8 cellular contexts compared by ENCODE assay signal in genomic region chr11:76783294-76783900, GRCh38. TPM values are rescaled to one million over a fixed set of nuclear protein-coding genes. Genes with fewer than 3 reads are reported as not detected.
DNase-seq lines count a peak whose midpoint lies in the region; ATAC-seq and TF ChIP-seq lines count a peak whose summit lies in the region.

A gene with protein sequence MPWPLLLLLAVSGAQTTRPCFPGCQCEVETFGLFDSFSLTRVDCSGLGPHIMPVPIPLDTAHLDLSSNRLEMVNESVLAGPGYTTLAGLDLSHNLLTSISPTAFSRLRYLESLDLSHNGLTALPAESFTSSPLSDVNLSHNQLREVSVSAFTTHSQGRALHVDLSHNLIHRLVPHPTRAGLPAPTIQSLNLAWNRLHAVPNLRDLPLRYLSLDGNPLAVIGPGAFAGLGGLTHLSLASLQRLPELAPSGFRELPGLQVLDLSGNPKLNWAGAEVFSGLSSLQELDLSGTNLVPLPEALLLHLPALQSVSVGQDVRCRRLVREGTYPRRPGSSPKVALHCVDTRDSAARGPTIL (plus strand): TSS chr11:76783356. CDS start chr11:76795617, 12,261 bp downstream.

- no peaks in the 10 kb centered on the region for H4K20me1 ChIP-seq in OCI-LY3 (ENCODE audit: insufficient read depth, low read length)

- peaks cover 9% of the 10 kb centered on the region for H3K36me3 Mint-ChIP-seq in mesothelial cell of epicardium

- H3K4me3 Mint-ChIP-seq in mesothelial cell of epicardium: peak within 1 kb of the TSS; percentile 86

- H3K27me3 Mint-ChIP-seq in mesothelial cell of epicardium (ENCODE audit: low read depth): no peaks in the 10 kb centered on the region

- peak within 1 kb of the TSS; percentile 91 for H3K4me2 ChIP-seq in OCI-LY3 (ENCODE audit: low read length)

- H3K9me3 ChIP-seq in OCI-LY3 (ENCODE audit: insufficient read depth, low read length): no peaks in the 10 kb centered on the region
- no peaks in the 10 kb centered on the region for H3K9me3 ChIP-seq in upper lobe of right lung

- peak within 1 kb of the TSS; percentile 99 for H3K27ac Mint-ChIP-seq in mesothelial cell of epicardium

- H3K27ac ChIP-seq in OCI-LY3 (ENCODE audit: low read length) (peak within 1 kb of the TSS; percentile 20; the same call in 1 of the 2 replicates), coronary artery (peak within 1 kb of the TSS; percentile 92 to 98), upper lobe of right lung (peak within 1 kb of the TSS; percentile 89)

- H3K79me2 ChIP-seq in OCI-LY3 (ENCODE audit: low read length): peaks cover 24% of the 10 kb centered on the region

- H3K36me3 ChIP-seq in OCI-LY3 (replicated peaks; ENCODE audit: low read depth, low read length) (no peaks in the 10 kb centered on the region), upper lobe of right lung (no peaks in the 10 kb centered on the region)

- peak within 1 kb of the TSS; percentile 96 for H2AFZ ChIP-seq in OCI-LY3 (ENCODE audit: low read depth, low read length)

- peak; percentile 42 for ATAC-seq in upper lobe of right lung
- ATAC-seq in HG03460 (IDR thresholded peaks at IDR 0.05; ENCODE audit: unreplicated experiment): no peak

- no peaks in the 10 kb centered on the region for H3K9me3 Mint-ChIP-seq in mesothelial cell of epicardium

- peak within 1 kb of the TSS; percentile 34 for H3K4me3 ChIP-seq in GM12864 (ENCODE audit: low read depth, low read length)
- peak within 1 kb of the TSS; percentile 95 for H3K4me3 ChIP-seq in OCI-LY3 (ENCODE audit: low read length)
- H3K4me3 ChIP-seq in coronary artery: peak within 1 kb of the TSS; percentile 86
- peak within 1 kb of the TSS; percentile 84 for H3K4me3 ChIP-seq in upper lobe of right lung

- DNase-seq in GM12864 (ENCODE audit: low read depth) (no peak), coronary artery (ENCODE audit: low spot score) (no peak), mesothelial cell of epicardium (ENCODE audit: low spot score in 2 of 2, unreplicated experiment in 2 of 2) (peak in 1 of 2 experiments; percentile 77), upper lobe of right lung (peak; percentile 80), NCI-H187 treated with DMSO at 0.1 percent for 48 hours (lab: John Stamatoyannopoulos, UW) (no peak)
- no peak for DNase-seq in stimulated activated CD4-positive, alpha-beta T cell treated with anti-CD3 and anti-CD28 coated beads, Interleukin-4, amount 100 ng/mL, for 24 hours

- intact Hi-C loops in upper lobe of right lung (cut with DNase I): no loop called here

- H3K9ac ChIP-seq in OCI-LY3 (ENCODE audit: low read length): peak within 1 kb of the TSS; percentile 82

- TF ChIP-seq CTCF in GM12864 (IDR thresholded peaks at IDR 0.05; ENCODE audit: low read depth, low read length, missing control alignments) (no peak), OCI-LY3 (IDR thresholded peaks at IDR 0.05; ENCODE audit: low read depth, low read length) (no peak), coronary artery (IDR thresholded peaks at IDR 0.05) (no peak), mesothelial cell of epicardium (IDR thresholded peaks at IDR 0.05; ENCODE audit: unreplicated experiment) (no peak), upper lobe of right lung (IDR thresholded peaks at IDR 0.05) (no peak)

- peaks cover 58% of the 10 kb centered on the region for H3K4me1 Mint-ChIP-seq in mesothelial cell of epicardium

- no peaks in the 10 kb centered on the region for H3K27me3 ChIP-seq in OCI-LY3 (ENCODE audit: low read depth, low read length)
- H3K27me3 ChIP-seq in upper lobe of right lung: no peaks in the 10 kb centered on the region

- H3K4me1 ChIP-seq in OCI-LY3 (ENCODE audit: low read length): peaks cover 8% of the 10 kb centered on the region
- peaks cover 27% of the 10 kb centered on the region for H3K4me1 ChIP-seq in upper lobe of right lung

RNA-seq across cellular contexts. Expression of the gene that starts here (rescaled TPM):
- total RNA-seq in mesothelial cell of epicardium (39.3 to 43.7 TPM (median 42.8 TPM) in 3 replicates), upper lobe of right lung (18.1 TPM)

Comparison
In these comparisons a context has a peak if more than half of its experiments do, and no peak if none do; other contexts are left out.
1. H3K4me3 ChIP-seq: peak in every context shown above with its lines; median percentile 95 in OCI-LY3; 86 in coronary artery; 84 in upper lobe of right lung; 34 in GM12864.
2. H3K27ac ChIP-seq: peak in every context shown above with its lines; median percentile 95 in coronary artery; 89 in upper lobe of right lung; 20 in OCI-LY3.